26 cellular contexts compared by ENCODE assay signal in the genomic region with DNA sequence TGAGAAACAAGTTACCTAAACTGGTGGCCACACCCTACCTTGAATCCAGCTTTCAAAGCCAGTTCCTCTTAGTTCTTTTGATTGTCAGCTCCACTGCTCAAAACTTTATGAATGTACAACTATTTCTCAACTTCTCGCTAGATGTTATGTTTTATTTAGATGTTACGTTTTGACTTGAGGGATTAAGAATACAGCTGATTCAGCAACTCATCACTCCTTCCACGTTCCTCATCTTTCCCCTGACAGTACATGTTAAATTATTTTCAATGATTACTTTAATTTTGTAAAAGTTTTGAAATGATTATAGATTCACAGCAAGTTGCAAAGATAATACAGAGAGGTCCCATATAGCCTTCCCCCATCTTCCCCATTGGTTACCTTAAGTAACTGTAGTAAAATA.
"Had no signal": no experiment of that assay in that cellular context is flagged by ENCODE, and none has a peak within 500 bp of the region (broad histone marks: within the 10 kb centered on the region; RNA-seq: fewer than 3 reads in every experiment).

No MANE protein-coding gene starts in this region.

- H3K36me3 ChIP-seq: stomach, suprapubic skin, thoracic aorta, thyroid gland, tibial artery, tibial nerve, transverse colon, upper lobe of left lung, upper lobe of right lung, uterus, vagina had no signal

- H3K9me3 ChIP-seq: suprapubic skin, testis, thoracic aorta, thyroid gland, transverse colon, upper lobe of left lung, upper lobe of right lung, uterus, vagina had no signal

- ATAC-seq: stimulated activated effector memory CD8-positive, alpha-beta T cell treated with anti-CD3 and anti-CD28 coated beads, Interleukin-12 subunit alpha, Interleukin-12 subunit beta, amount 100 ng/mL, for 72 hours; stimulated activated memory B cell treated with anti-CD40 and anti-IgM and Interleukin-4, amounts not matched to agents 10 μg/mL and 1 μg/mL and 100 μg/mL, for 72 hours; stimulated activated naive B cell treated with anti-CD40 and anti-IgM and Interleukin-4, amounts not matched to agents 10 μg/mL and 1 μg/mL and 100 μg/mL, for 72 hours; stimulated activated naive CD8-positive, alpha-beta T cell treated with anti-CD3 and anti-CD28 coated beads, Interleukin-15, amount 100 ng/mL, for 72 hours; stimulated activated naive CD8-positive, alpha-beta T cell treated with anti-CD3 and anti-CD28 coated beads, Interleukin-15, Interleukin-2, amounts not matched to agents 100 U/mL and 50 U/mL, for 24 hours; upper lobe of right lung had no signal

- H3K4me1 ChIP-seq: stomach, suprapubic skin, testis, thyroid gland, tibial artery, tibial nerve, transverse colon, upper lobe of left lung, upper lobe of right lung, uterus, vagina had no signal

- H3K27ac ChIP-seq: stomach, suprapubic skin, testis, thoracic aorta, thyroid gland, tibial artery, tibial nerve, transverse colon, upper lobe of left lung, upper lobe of right lung, uterus, vagina had no signal

- H3K27me3 ChIP-seq: suprapubic skin, testis, thyroid gland, tibial artery, tibial nerve, transverse colon, upper lobe of left lung, upper lobe of right lung, uterus, vagina had no signal

- H3K4me3 ChIP-seq: stomach, suprapubic skin, testis, thoracic aorta, thyroid gland, tibial artery, tibial nerve, transverse colon, upper lobe of left lung, upper lobe of right lung, uterus, vagina had no signal

- DNase-seq: stimulated activated CD4-positive, alpha-beta T cell treated with anti-CD3 and anti-CD28 coated beads, Interleukin-2, amount 100 ng/mL, for 48 hours; stimulated activated CD4-positive, alpha-beta T cell treated with anti-CD3 and anti-CD28 coated beads, Interleukin-4, amount 100 ng/mL, for 1 hour; stimulated activated CD4-positive, alpha-beta T cell treated with anti-CD3 and anti-CD28 coated beads, Interleukin-4, amount 100 ng/mL, for 24 hours; stimulated activated CD4-positive, alpha-beta T cell treated with anti-CD3 and anti-CD28 coated beads, Interleukin-4, amount 100 ng/mL, for 4 hours; stimulated activated CD8-positive, alpha-beta memory T cell treated with anti-CD3 and anti-CD28 coated beads, Interleukin-4, amount 100 ng/mL, for 48 hours; stimulated activated naive B cell treated with anti-CD40 and anti-IgM and Interleukin-4, amounts not matched to agents 10 μg/mL and 1 μg/mL and 100 μg/mL, for 72 hours; stimulated activated naive CD4-positive, alpha-beta T cell; stimulated activated naive CD4-positive, alpha-beta T cell treated with Interleukin-2 at 50 U/mL for 16 hours; stimulated activated naive CD8-positive, alpha-beta T cell treated with anti-CD3 and anti-CD28 coated beads, Interleukin-15, amount 100 ng/mL, for 72 hours; stimulated activated naive CD8-positive, alpha-beta T cell treated with anti-CD3 and anti-CD28 coated beads, Interleukin-15, Interleukin-2, amounts not matched to agents 100 U/mL and 50 U/mL, for 24 hours; stomach; substantia nigra; testis; thyroid gland; tibial artery; transverse colon; trophoblast cell; upper lobe of left lung; upper lobe of right lung; uterus had no signal
